ENCODE assay signal across 29 cellular contexts in the genomic region with DNA sequence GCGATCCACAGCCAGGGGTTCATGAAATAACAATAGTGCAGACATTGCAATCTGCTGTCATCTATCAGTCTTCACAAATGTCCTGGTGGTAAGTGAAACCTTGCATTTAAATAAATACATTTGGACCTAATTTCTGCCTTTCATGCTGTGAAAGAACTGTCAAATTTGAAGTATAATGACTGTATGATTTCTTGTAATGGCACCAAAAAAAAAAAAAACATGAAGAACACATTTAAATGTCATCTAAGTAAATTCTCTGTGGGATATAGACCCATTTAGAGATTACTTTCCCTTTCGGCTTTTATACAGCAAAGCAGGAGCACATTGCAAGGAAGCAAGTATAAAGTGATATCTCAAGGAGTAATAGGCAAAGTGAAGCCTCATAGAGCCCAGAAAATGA.
DNase-seq lines count a peak whose midpoint lies in the region; TF ChIP-seq lines count a peak whose summit lies in the region.
"Had no signal": no experiment of that assay in that cellular context is flagged by ENCODE, and none has a peak within 500 bp of the region (broad histone marks: within the 10 kb centered on the region; RNA-seq: fewer than 3 reads in every experiment).

No MANE protein-coding gene starts in this region.

- no peaks in the 10 kb centered on the region for H4K20me1 ChIP-seq in neural cell (ENCODE audit: insufficient read depth)
- H4K20me1 ChIP-seq: BLaER1; BLaER1 treated with 17β-estradiol and CSF1 and Interleukin-3, amounts not matched to agents 10 nM and 100 nM had no signal

- H3K36me3 Mint-ChIP-seq in activated naive CD4-positive, alpha-beta T cell treated with anti-CD3 and anti-CD28 coated beads, Interleukin-2, amount 10 ng/mL, durations not matched to agents 7 days and 5 days: no peaks in the 10 kb centered on the region
- H3K36me3 Mint-ChIP-seq: CD14-positive monocyte; CD4-positive, alpha-beta memory T cell; CD4-positive, CD25-positive, alpha-beta regulatory T cell; CD8-positive, alpha-beta memory T cell; CD8-positive, alpha-beta T cell had no signal

- no peak overlapping the region for H3K27ac Mint-ChIP-seq in activated naive CD4-positive, alpha-beta T cell treated with anti-CD3 and anti-CD28 coated beads, Interleukin-2, amount 10 ng/mL, durations not matched to agents 7 days and 5 days
- H3K27ac Mint-ChIP-seq: B cell; CD14-positive monocyte; CD4-positive, alpha-beta memory T cell; CD4-positive, alpha-beta T cell; CD8-positive, alpha-beta memory T cell; CD8-positive, alpha-beta T cell had no signal

- H3K9me2 ChIP-seq in neural cell (ENCODE audit: insufficient read depth, low read length): no peaks in the 10 kb centered on the region

- DNase-seq in activated naive CD4-positive, alpha-beta T cell treated with anti-CD3 and anti-CD28 coated beads, Interleukin-2, amount 10 ng/mL, durations not matched to agents 7 days and 5 days: no peak
- DNase-seq: 8988T; ACHN; AML-193; BE2C; C1 segment of cervical spinal cord; Caco-2; Calu3; CD4-positive, alpha-beta memory T cell; CD4-positive, alpha-beta T cell; CD4-positive, CD25-positive, alpha-beta regulatory T cell; CD8-positive, alpha-beta memory T cell; CD8-positive, alpha-beta T cell; COR-L47; DMS 273 treated with DMSO at 0.1 percent for 48 hours; DMS153; DMS53; DMS79; DMS79 treated with DMSO at 0.1 percent for 48 hours; DND-41; EL had no signal

- no peak overlapping the region for H3K4me2 ChIP-seq in neural cell (ENCODE audit: low read length)
- H3K4me2 ChIP-seq: A549; BLaER1; BLaER1 treated with 17β-estradiol and CSF1 and Interleukin-3, amounts not matched to agents 10 nM and 100 nM had no signal

- H2AFZ ChIP-seq in neural cell (ENCODE audit: low read depth, low read length): no peak overlapping the region

- H3K27me3 Mint-ChIP-seq in activated naive CD4-positive, alpha-beta T cell treated with anti-CD3 and anti-CD28 coated beads, Interleukin-2, amount 10 ng/mL, durations not matched to agents 7 days and 5 days: no peaks in the 10 kb centered on the region
- H3K27me3 Mint-ChIP-seq: B cell; CD4-positive, CD25-positive, alpha-beta regulatory T cell had no signal

- H3K9me3 Mint-ChIP-seq in activated naive CD4-positive, alpha-beta T cell treated with anti-CD3 and anti-CD28 coated beads, Interleukin-2, amount 10 ng/mL, durations not matched to agents 7 days and 5 days: no peaks in the 10 kb centered on the region
- H3K9me3 Mint-ChIP-seq: CD4-positive, alpha-beta T cell; CD8-positive, alpha-beta memory T cell; CD8-positive, alpha-beta T cell had no signal

- H3F3A ChIP-seq in neural cell (ENCODE audit: insufficient read depth, low read length, poor library complexity, severe bottlenecking): no peaks in the 10 kb centered on the region

- H3K4me3 ChIP-seq in neural cell (ENCODE audit: low read length): no peak overlapping the region
- H3K4me3 ChIP-seq: A549; BLaER1; BLaER1 treated with 17β-estradiol and CSF1 and Interleukin-3, amounts not matched to agents 10 nM and 100 nM had no signal

- no peaks in the 10 kb centered on the region for H3K9me3 ChIP-seq in neural cell (ENCODE audit: low read length)
- H3K9me3 ChIP-seq: A549; BE2C; BLaER1; BLaER1 treated with 17β-estradiol and CSF1 and Interleukin-3, amounts not matched to agents 10 nM and 100 nM; Caco-2 had no signal

- peak overlapping the region; percentile 78 for H3K27ac ChIP-seq in neural cell (ENCODE audit: low read length)
- H3K27ac ChIP-seq: 22Rv1; A549; BLaER1; BLaER1 treated with 17β-estradiol and CSF1 and Interleukin-3, amounts not matched to agents 10 nM and 100 nM; C4-2B had no signal

- H3K36me3 ChIP-seq in neural cell (ENCODE audit: insufficient read depth, low read length): no peaks in the 10 kb centered on the region
- H3K36me3 ChIP-seq: BE2C; BLaER1; BLaER1 treated with 17β-estradiol and CSF1 and Interleukin-3, amounts not matched to agents 10 nM and 100 nM had no signal

- TF ChIP-seq RAD21 in neural cell (conservative IDR thresholded peaks at IDR 0.05): no peak

- TF ChIP-seq EP300 in neural cell (conservative IDR thresholded peaks at IDR 0.05; ENCODE audit: poor library complexity, severe bottlenecking): peak; percentile 99

- CTCF ChIA-PET in activated naive CD4-positive, alpha-beta T cell treated with anti-CD3 and anti-CD28 coated beads, Interleukin-2, amount 10 ng/mL, durations not matched to agents 7 days and 5 days (lab: Charles Lee): no interaction called here

- no peak overlapping the region for H3K9ac ChIP-seq in neural cell (ENCODE audit: low read length)
- H3K9ac ChIP-seq: BLaER1; BLaER1 treated with 17β-estradiol and CSF1 and Interleukin-3, amounts not matched to agents 10 nM and 100 nM had no signal

- no peaks in the 10 kb centered on the region for H3K27me3 ChIP-seq in neural cell (ENCODE audit: insufficient read depth, low read depth, low read length)
- H3K27me3 ChIP-seq: BE2C; BLaER1; BLaER1 treated with 17β-estradiol and CSF1 and Interleukin-3, amounts not matched to agents 10 nM and 100 nM had no signal

- H3K4me1 Mint-ChIP-seq in activated naive CD4-positive, alpha-beta T cell treated with anti-CD3 and anti-CD28 coated beads, Interleukin-2, amount 10 ng/mL, durations not matched to agents 7 days and 5 days: no peaks in the 10 kb centered on the region
- H3K4me1 Mint-ChIP-seq: B cell; CD14-positive monocyte; CD4-positive, alpha-beta memory T cell; CD4-positive, CD25-positive, alpha-beta regulatory T cell; CD8-positive, alpha-beta memory T cell had no signal

- H3K79me2 ChIP-seq in neural cell (replicated peaks; ENCODE audit: insufficient read depth, low read length): no peaks in the 10 kb centered on the region

- no peak overlapping the region for H3K4me3 Mint-ChIP-seq in activated naive CD4-positive, alpha-beta T cell treated with anti-CD3 and anti-CD28 coated beads, Interleukin-2, amount 10 ng/mL, durations not matched to agents 7 days and 5 days
- H3K4me3 Mint-ChIP-seq: B cell; CD14-positive monocyte; CD4-positive, alpha-beta memory T cell; CD4-positive, alpha-beta T cell; CD4-positive, CD25-positive, alpha-beta regulatory T cell; CD8-positive, alpha-beta memory T cell; CD8-positive, alpha-beta T cell had no signal

- no peak for TF ChIP-seq CTCF in neural cell (IDR thresholded peaks at IDR 0.05; ENCODE audit: poor library complexity, severe bottlenecking)

TF ChIP-seq in neural cell, 6 proteins besides CTCF, POLR2A, EP300 and RAD21:
- TF ChIP-seq, protein P1, sequence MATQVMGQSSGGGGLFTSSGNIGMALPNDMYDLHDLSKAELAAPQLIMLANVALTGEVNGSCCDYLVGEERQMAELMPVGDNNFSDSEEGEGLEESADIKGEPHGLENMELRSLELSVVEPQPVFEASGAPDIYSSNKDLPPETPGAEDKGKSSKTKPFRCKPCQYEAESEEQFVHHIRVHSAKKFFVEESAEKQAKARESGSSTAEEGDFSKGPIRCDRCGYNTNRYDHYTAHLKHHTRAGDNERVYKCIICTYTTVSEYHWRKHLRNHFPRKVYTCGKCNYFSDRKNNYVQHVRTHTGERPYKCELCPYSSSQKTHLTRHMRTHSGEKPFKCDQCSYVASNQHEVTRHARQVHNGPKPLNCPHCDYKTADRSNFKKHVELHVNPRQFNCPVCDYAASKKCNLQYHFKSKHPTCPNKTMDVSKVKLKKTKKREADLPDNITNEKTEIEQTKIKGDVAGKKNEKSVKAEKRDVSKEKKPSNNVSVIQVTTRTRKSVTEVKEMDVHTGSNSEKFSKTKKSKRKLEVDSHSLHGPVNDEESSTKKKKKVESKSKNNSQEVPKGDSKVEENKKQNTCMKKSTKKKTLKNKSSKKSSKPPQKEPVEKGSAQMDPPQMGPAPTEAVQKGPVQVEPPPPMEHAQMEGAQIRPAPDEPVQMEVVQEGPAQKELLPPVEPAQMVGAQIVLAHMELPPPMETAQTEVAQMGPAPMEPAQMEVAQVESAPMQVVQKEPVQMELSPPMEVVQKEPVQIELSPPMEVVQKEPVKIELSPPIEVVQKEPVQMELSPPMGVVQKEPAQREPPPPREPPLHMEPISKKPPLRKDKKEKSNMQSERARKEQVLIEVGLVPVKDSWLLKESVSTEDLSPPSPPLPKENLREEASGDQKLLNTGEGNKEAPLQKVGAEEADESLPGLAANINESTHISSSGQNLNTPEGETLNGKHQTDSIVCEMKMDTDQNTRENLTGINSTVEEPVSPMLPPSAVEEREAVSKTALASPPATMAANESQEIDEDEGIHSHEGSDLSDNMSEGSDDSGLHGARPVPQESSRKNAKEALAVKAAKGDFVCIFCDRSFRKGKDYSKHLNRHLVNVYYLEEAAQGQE (IDR thresholded peaks at IDR 0.05; ENCODE audit: borderline replicate concordance): peak; percentile 68
- TF ChIP-seq POLR2AphosphoS5 (IDR thresholded peaks at IDR 0.05) (peak; percentile 80), MXI1 (conservative IDR thresholded peaks at IDR 0.05; ENCODE audit: poor library complexity, severe bottlenecking) (peak; percentile 41), TAF1 (IDR thresholded peaks at IDR 0.05; ENCODE audit: low read depth) (no peak), SMC3 (conservative IDR thresholded peaks at IDR 0.05; ENCODE audit: poor library complexity) (no peak)
TF ChIP-seq in neural cell: peak in this region for 3.
